Comparison of ENCODE assay signal across 16 cellular contexts in genomic region chr22:17418890-17419324, GRCh38. TPM values are rescaled to one million over a fixed set of nuclear protein-coding genes. Genes with fewer than 3 reads are reported as not detected.
"Had no signal": no experiment of that assay in that cellular context is flagged by ENCODE, and none has a peak within 500 bp of the region (broad histone marks: within the 10 kb centered on the region; RNA-seq: fewer than 3 reads in every experiment).

No MANE protein-coding gene starts in this region.

- H3K4me3 ChIP-seq: esophagus squamous epithelium, skin epidermis had no signal

- H3K27me3 ChIP-seq: esophagus squamous epithelium had no signal

- DNase-seq: activated CD4-positive, alpha-beta memory T cell treated with anti-CD3 and anti-CD28 coated beads, Interleukin-2, amount 10 ng/mL, durations not matched to agents 7 days and 5 days; activated CD4-positive, alpha-beta T cell treated with anti-CD3 and anti-CD28 coated beads for 36 hours; activated naive CD4-positive, alpha-beta T cell treated with anti-CD3 and anti-CD28 coated beads, Interleukin-2, amount 50 U/mL, for 16 hours; activated T-cell treated with anti-CD3 and anti-CD28 coated beads, Interleukin-2, amount 50 U/mL, for 24 hours; esophagus squamous epithelium; retina; stimulated activated CD4-positive, alpha-beta T cell treated with anti-CD3 and anti-CD28 coated beads, Interleukin-15, amount 100 ng/mL, for 24 hours; stimulated activated CD4-positive, alpha-beta T cell treated with anti-CD3 and anti-CD28 coated beads, Interleukin-4, amount 100 ng/mL, for 1 hour; stimulated activated naive CD8-positive, alpha-beta T cell treated with anti-CD3 and anti-CD28 coated beads, Interleukin-15, Interleukin-2, amounts not matched to agents 100 U/mL and 50 U/mL, for 24 hours; T1000 had no signal

- ATAC-seq: activated CD4-positive, alpha-beta T cell treated with anti-CD3 and anti-CD28 coated beads for 36 hours; stimulated activated naive CD8-positive, alpha-beta T cell treated with anti-CD3 and anti-CD28 coated beads, Interleukin-15, Interleukin-2, amounts not matched to agents 100 U/mL and 50 U/mL, for 24 hours had no signal

- H3K4me1 ChIP-seq: esophagus squamous epithelium had no signal

- H3K27ac ChIP-seq: esophagus squamous epithelium, neutrophil, skin epidermis, VCaP had no signal

- FAIRE-seq: colon, endothelial cell of umbilical vein had no signal

- H3K9me3 ChIP-seq: esophagus squamous epithelium, neutrophil had no signal

- H3K36me3 ChIP-seq: esophagus squamous epithelium, neutrophil had no signal

RNA-seq across cellular contexts. Expression of gene CECR2, which starts 49.6 kb away (rescaled TPM):
- total RNA-seq: endothelial cell of umbilical vein, fibroblast of villous mesenchyme had no signal
